Comparison of ENCODE assay signal across 19 cellular contexts in the genomic region with DNA sequence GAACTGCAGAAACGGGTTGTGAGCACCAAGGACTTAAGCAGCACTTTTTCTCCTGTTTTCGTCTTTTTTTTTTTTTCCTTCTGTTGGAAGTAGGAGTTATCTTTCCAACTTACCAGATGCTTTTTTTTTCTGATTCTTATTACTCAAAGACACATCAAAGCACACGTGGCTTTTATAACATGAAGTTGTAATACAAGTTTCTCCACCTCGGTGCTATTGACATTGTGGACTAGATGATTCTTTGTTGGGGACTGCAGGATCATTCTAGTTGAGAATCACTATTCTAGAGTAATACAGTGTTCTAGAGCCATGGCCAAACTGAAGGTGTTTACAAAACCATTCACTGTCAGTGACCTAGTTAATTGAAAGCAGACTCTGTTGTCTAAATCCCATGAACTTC. TPM values are rescaled to one million over a fixed set of nuclear protein-coding genes. Genes with fewer than 3 reads are reported as not detected.
DNase-seq lines count a peak whose midpoint lies in the region; ATAC-seq and TF ChIP-seq lines count a peak whose summit lies in the region.
"Had no signal": no experiment of that assay in that cellular context is flagged by ENCODE, and none has a peak within 500 bp of the region (broad histone marks: within the 10 kb centered on the region; RNA-seq: fewer than 3 reads in every experiment).

No MANE protein-coding gene starts in this region.

- POLR2A ChIA-PET in Panc1 (lab: Charles Lee): no interaction called here

- H3K4me1 ChIP-seq in Panc1 (ENCODE audit: control insufficient read depth, insufficient read depth, low read length) (peaks cover 78% of the 10 kb centered on the region), foreskin keratinocyte (peaks cover 12% of the 10 kb centered on the region), skeletal muscle satellite cell (ENCODE audit: control insufficient read depth, insufficient read depth, low read length) (peaks cover 69% of the 10 kb centered on the region), gastrocnemius medialis (peaks cover 12 to 41% of the 10 kb centered on the region in 2 donors)

- no peak for ATAC-seq in Panc1
- ATAC-seq in foreskin keratinocyte: peak; percentile 17
- no peak for ATAC-seq in HG02759 (IDR thresholded peaks at IDR 0.05; ENCODE audit: unreplicated experiment)
- ATAC-seq in gastrocnemius medialis: no peak
- ATAC-seq: activated T-helper 17 cell treated with anti-CD3 and anti-CD28 coated beads, Interleukin-2, amount 50 U/mL, for 72 hours; natural killer cell; Right ventricle myocardium inferior; T-cell had no signal

- no peak overlapping the region for H3K4me2 ChIP-seq in skeletal muscle satellite cell (ENCODE audit: low read length)
- H3K4me2 ChIP-seq: KMS-11 had no signal

- CTCF ChIA-PET in Panc1 (lab: Charles Lee): interaction anchor here (0.6 kb wide), 1 partner anchor 19 kb away, joined by 5 read pairs; no protein-coding TSS in a partner anchor

- peak; percentile 93 for DNase-seq in DMS53 treated with DMSO at 0.1 percent for 48 hours (lab: John Stamatoyannopoulos, UW; ENCODE audit: unreplicated experiment)
- DNase-seq in Panc1 (ENCODE audit: low read depth, low spot score): no peak
- DNase-seq in foreskin keratinocyte: peak in 1 of 2 donors; percentile 45
- DNase-seq in ACHN: no peak
- DNase-seq in activated CD4-positive, alpha-beta T cell treated with anti-CD3 and anti-CD28 coated beads for 4 hours: no peak
- DNase-seq in gastrocnemius medialis: no peak
- DNase-seq: activated CD4-positive, alpha-beta T cell treated with anti-CD3 and anti-CD28 coated beads, Interleukin-2, amount 10 ng/mL, durations not matched to agents 7 days and 5 days; natural killer cell; NCI-H1048; NCI-H2081 treated with DMSO at 0.1 percent for 48 hours; stimulated activated CD4-positive, alpha-beta T cell treated with anti-CD3 and anti-CD28 coated beads, Interleukin-2, amount 100 ng/mL, for 48 hours; stimulated activated naive CD4-positive, alpha-beta T cell treated with Interleukin-2 at 50 U/mL for 16 hours; T-cell had no signal

- BruUV-seq in Panc1 (replicated peaks; lab: Mats Ljungman, UMichigan): no TSS peak

- in situ Hi-C loops in Panc1 (cut with HindIII; ENCODE audit: low pct_unique_long_range_greater_than_20kb, low sequenced_read_pairs) (no loop called here), ACHN (cut with HindIII; ENCODE audit: low pct_ligation_motif_present, low pct_unique_long_range_greater_than_20kb, low sequenced_read_pairs) (no loop called here), gastrocnemius medialis (cut with MboI; ENCODE audit: low sequenced_read_pairs in 4 of 4) (no loop called here)

- TF ChIP-seq POLR2A in gastrocnemius medialis (IDR thresholded peaks at IDR 0.05): no peak

- peak overlapping the region; percentile 78 for H3K9ac ChIP-seq in skeletal muscle satellite cell (ENCODE audit: low read depth, low read length)
- H3K9ac ChIP-seq: KMS-11 had no signal

- H3K27me3 ChIP-seq in Panc1 (ENCODE audit: control insufficient read depth, insufficient read depth, low read length) (no peaks in the 10 kb centered on the region), foreskin keratinocyte (no peaks in the 10 kb centered on the region), skeletal muscle satellite cell (ENCODE audit: control insufficient read depth, insufficient read depth, low read length) (no peaks in the 10 kb centered on the region), gastrocnemius medialis (no peaks in the 10 kb centered on the region)
- H3K27me3 ChIP-seq: tibial nerve had no signal

- H3K27ac ChIP-seq in Panc1 (ENCODE audit: low read length) (peak overlapping the region; percentile 59), foreskin keratinocyte (no peak overlapping the region), gastrocnemius medialis (peak overlapping the region in 1 of 4 donors; percentile 81)
- H3K27ac ChIP-seq: KMS-11 had no signal

- no peaks in the 10 kb centered on the region for H3K9me3 ChIP-seq in Panc1 (ENCODE audit: control insufficient read depth, insufficient read depth, low read depth, low read length)
- H3K9me3 ChIP-seq in skeletal muscle satellite cell (replicated peaks; ENCODE audit: low read length): no peaks in the 10 kb centered on the region
- no peaks in the 10 kb centered on the region for H3K9me3 ChIP-seq in gastrocnemius medialis
- H3K9me3 ChIP-seq: tibial nerve had no signal

- H3K4me3 ChIP-seq in Panc1 (ENCODE audit: low read depth in 2 of 2, low read length in 2 of 2) (no peak overlapping the region), skeletal muscle satellite cell (ENCODE audit: low read length) (no peak overlapping the region), gastrocnemius medialis (no peak overlapping the region)
- H3K4me3 ChIP-seq: tibial nerve had no signal

- H3K36me3 ChIP-seq in Panc1 (ENCODE audit: control insufficient read depth, insufficient read depth, low read length): no peaks in the 10 kb centered on the region
- no peaks in the 10 kb centered on the region for H3K36me3 ChIP-seq in skeletal muscle satellite cell (ENCODE audit: insufficient read depth, low read length)
- H3K36me3 ChIP-seq in gastrocnemius medialis: no peaks in the 10 kb centered on the region
- H3K36me3 ChIP-seq: tibial nerve had no signal

- intact Hi-C loops in Panc1 (cut with micrococcal nuclease; ENCODE audit: unreplicated experiment): no loop called here
- intact Hi-C loops in gastrocnemius medialis (cut with DNase I; ENCODE audit: low total_unique reads): no loop called here

- TF ChIP-seq CTCF in Panc1 (IDR thresholded peaks at IDR 0.05) (no peak), foreskin keratinocyte (conservative IDR thresholded peaks at IDR 0.05) (no peak), gastrocnemius medialis (IDR thresholded peaks at IDR 0.05 in 4 of 5, conservative IDR thresholded peaks at IDR 0.05 in 1 of 5) (no peak)

RNA-seq across cellular contexts. Expression of a gene that starts 51.5 kb away (rescaled TPM):
- total RNA-seq in Panc1 (2021; ENCODE audit: unreplicated experiment) (71.9 TPM), foreskin keratinocyte (57.7 and 62.5 TPM in 2 replicates), gastrocnemius medialis (10 to 100 TPM in 2 of 4 donors, 1 to 10 TPM in 2; 3.4 to 28.7 (median 13.4) TPM)
- 68.6 TPM for polyA plus RNA-seq in Panc1 (2012; ENCODE audit: insufficient read length)
- 11.2 and 11.5 TPM in 2 replicates for polyA plus RNA-seq in foreskin keratinocyte
- total RNA-seq in skeletal muscle satellite cell (2012; rRNA removed): 6.8 and 9.4 TPM in 2 replicates
